12 cellular contexts compared by ENCODE assay signal in the genomic region with DNA sequence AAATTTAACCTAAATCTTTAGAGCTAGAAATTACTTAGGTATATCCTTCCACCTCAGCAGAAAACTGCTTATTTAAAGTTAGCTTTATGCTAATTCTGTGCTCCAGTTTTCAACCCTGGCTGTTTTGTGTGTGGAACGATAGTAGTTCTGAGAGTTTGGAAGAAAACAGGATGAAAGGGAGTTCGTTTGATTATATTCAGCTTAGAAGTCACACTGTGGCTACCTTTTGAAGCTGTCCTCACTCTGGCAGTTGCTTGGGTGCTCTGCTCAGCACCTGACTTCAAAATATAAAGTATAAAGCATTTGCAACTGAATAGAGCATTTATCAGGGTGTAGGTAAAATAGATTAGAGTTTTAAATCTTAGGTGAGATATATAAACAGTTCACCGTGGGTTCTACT. TPM values are rescaled to one million over a fixed set of nuclear protein-coding genes. Genes with fewer than 3 reads are reported as not detected.
DNase-seq lines count a peak whose midpoint lies in the region; ATAC-seq and TF ChIP-seq lines count a peak whose summit lies in the region.
"Had no signal": no experiment of that assay in that cellular context is flagged by ENCODE, and none has a peak within 500 bp of the region (broad histone marks: within the 10 kb centered on the region; RNA-seq: fewer than 3 reads in every experiment).

No MANE protein-coding gene starts in this region.

- no peaks in the 10 kb centered on the region for H3K27me3 ChIP-seq in right atrium auricular region
- H3K27me3 ChIP-seq in breast epithelium: no peaks in the 10 kb centered on the region
- no peaks in the 10 kb centered on the region for H3K27me3 ChIP-seq in osteoblast (ENCODE audit: insufficient read depth, low read length)

- H3K4me1 ChIP-seq in right atrium auricular region (peaks cover 0 to 65% of the 10 kb centered on the region in 2 donors), breast epithelium (peaks cover 0 to 13% of the 10 kb centered on the region in 2 donors), osteoblast (ENCODE audit: insufficient read depth, low read length) (peaks cover 23% of the 10 kb centered on the region)

- H3K9me3 Mint-ChIP-seq in nephron progenitor cell: no peaks in the 10 kb centered on the region

- peaks cover 21% of the 10 kb centered on the region for H3K36me3 Mint-ChIP-seq in nephron progenitor cell (ENCODE audit: low read depth)

- H3K4me1 Mint-ChIP-seq in nephron progenitor cell: peaks cover 45% of the 10 kb centered on the region

- H3K79me2 ChIP-seq in osteoblast (ENCODE audit: insufficient read depth, low read length): peaks cover 34% of the 10 kb centered on the region

- H3K4me3 ChIP-seq in right atrium auricular region (no peak overlapping the region), breast epithelium (peak overlapping the region in 1 of 3 donors; percentile 7), osteoblast (ENCODE audit: insufficient read depth, low read length) (no peak overlapping the region)
- H3K4me3 ChIP-seq: skin epidermis had no signal

- H4K20me1 ChIP-seq in osteoblast (ENCODE audit: insufficient read depth, low read length): no peaks in the 10 kb centered on the region

- H3K27ac Mint-ChIP-seq in nephron progenitor cell: peak overlapping the region; percentile 62

- no peak overlapping the region for H2AFZ ChIP-seq in osteoblast (ENCODE audit: low read length)

- H3K27me3 Mint-ChIP-seq in nephron progenitor cell (ENCODE audit: low read depth, poor library complexity): peaks cover 3% of the 10 kb centered on the region

- DNase-seq in right atrium auricular region (ENCODE audit: low spot score): no peak
- DNase-seq in left ventricle myocardium superior: no peak
- no peak for DNase-seq in breast epithelium (ENCODE audit: low spot score in 2 of 2)
- DNase-seq in nephron progenitor cell: no peak
- DNase-seq in NCI-H1436 treated with DMSO at 0.1 percent for 48 hours (lab: John Stamatoyannopoulos, UW): no peak
- DNase-seq in osteoblast (ENCODE audit: insufficient read length, low spot score, missing footprints): no peak
- DNase-seq in HuH-7 (ENCODE audit: low spot score): no peak
- DNase-seq: C1 segment of cervical spinal cord, NCI-H524 treated with DMSO at 0.1 percent for 48 hours, WERI-Rb-1 had no signal

- no peak overlapping the region for H3K4me2 ChIP-seq in osteoblast (ENCODE audit: insufficient read depth, low read length)

- H3K27ac ChIP-seq in right atrium auricular region: peak overlapping the region; percentile 75 to 99
- H3K27ac ChIP-seq in breast epithelium: peak overlapping the region; percentile 71 to 74
- H3K27ac ChIP-seq in osteoblast (ENCODE audit: low read depth, low read length): no peak overlapping the region
- H3K27ac ChIP-seq: WERI-Rb-1 had no signal

- H3K4me3 Mint-ChIP-seq in nephron progenitor cell: no peak overlapping the region

- H3K9me3 ChIP-seq in right atrium auricular region (no peaks in the 10 kb centered on the region), breast epithelium (no peaks in the 10 kb centered on the region), osteoblast (ENCODE audit: low read depth, low read length) (no peaks in the 10 kb centered on the region)

- TF ChIP-seq POLR2A in breast epithelium (IDR thresholded peaks at IDR 0.05): no peak

- TF ChIP-seq CTCF in right atrium auricular region (IDR thresholded peaks at IDR 0.05) (no peak), breast epithelium (IDR thresholded peaks at IDR 0.05) (no peak), nephron progenitor cell (IDR thresholded peaks at IDR 0.05) (no peak), osteoblast (IDR thresholded peaks at IDR 0.05; ENCODE audit: extremely low read depth, low read depth, low read length) (no peak)

- H3K36me3 ChIP-seq in right atrium auricular region (peaks cover 14% of the 10 kb centered on the region), breast epithelium (no peaks in the 10 kb centered on the region), osteoblast (ENCODE audit: insufficient read depth, low read length) (peaks cover 6% of the 10 kb centered on the region)

- ATAC-seq in left ventricle myocardium superior (no peak), HG03039 (IDR thresholded peaks at IDR 0.05; ENCODE audit: unreplicated experiment) (no peak)

- intact Hi-C loops in left ventricle myocardium superior (cut with micrococcal nuclease) (loop anchor here (10.0 kb wide), 1 partner anchor 116 kb away; no protein-coding TSS in a partner anchor), breast epithelium (cut with DNase I; ENCODE audit: low total_unique reads) (no loop called here)

RNA-seq across cellular contexts. Expression of a gene that starts 2.7 kb away (rescaled TPM):
- total RNA-seq in right atrium auricular region (10 to 100 TPM; 27.2 to 37.0 TPM), left ventricle myocardium superior (34.7 TPM), breast epithelium (10 to 100 TPM; 28.5 to 42.9 (median 29.6) TPM), osteoblast (40.2 and 50.1 TPM in 2 replicates)

RNA-seq across cellular contexts. Expression of a gene that starts 2.9 kb away (rescaled TPM):
- total RNA-seq in right atrium auricular region (100 to 1,000 TPM; 139 to 163 TPM), left ventricle myocardium superior (260 TPM), breast epithelium (100 to 1,000 TPM; 104 to 155 (median 112) TPM), osteoblast (50.7 and 58.0 TPM in 2 replicates)

RNA-seq across cellular contexts. Expression of a gene that starts 55.0 kb away (rescaled TPM):
- total RNA-seq in right atrium auricular region (100 to 1,000 TPM; 100 to 136 TPM), left ventricle myocardium superior (64.2 TPM), breast epithelium (100 to 1,000 TPM; 183 to 555 (median 341) TPM), osteoblast (366 and 522 TPM in 2 replicates)
